ENCODE assay signal across 8 cellular contexts in genomic region chr15:49046113-49046883, GRCh38. TPM values are rescaled to one million over a fixed set of nuclear protein-coding genes. Genes with fewer than 3 reads are reported as not detected.
A peak's percentile ranks its signal among the peaks of the same experiment; 100 is the strongest.
DNase-seq lines count a peak whose midpoint lies in the region; ATAC-seq and TF ChIP-seq lines count a peak whose summit lies in the region.

Gene SECISBP2L, minus strand, starts transcription at chr15:49046446. Its CDS starts 147 bp downstream, at chr15:49046299.

- H3K36me3 ChIP-seq in Panc1 (ENCODE audit: control insufficient read depth, insufficient read depth, low read length) (peaks cover 10% of the 10 kb centered on the region; the same call in 1 of the 2 replicates), esophagus muscularis mucosa (no peaks in the 10 kb centered on the region)

- BruUV-seq in Panc1 (replicated peaks; lab: Mats Ljungman, UMichigan): no TSS peak

- POLR2A ChIA-PET in Panc1 (lab: Charles Lee): interaction anchor here (0.5 to 1.1 kb wide), 2 partner anchors 34 to 60 kb away, joined by 3 to 8 read pairs; no protein-coding TSS in a partner anchor

- intact Hi-C loops in Panc1 (cut with micrococcal nuclease; ENCODE audit: unreplicated experiment): no loop called here
- intact Hi-C loops in esophagus muscularis mucosa (cut with DNase I): loop anchor here (5.0 kb wide), 2 partner anchors 111 to 169 kb away; partner anchors contain the start of genes COPS2 and EID1

- H3K27ac ChIP-seq in Panc1 (ENCODE audit: low read length) (peak within 1 kb of the TSS; percentile 95), esophagus muscularis mucosa (replicated peaks in 1 of 4) (peak within 1 kb of the TSS; percentile 84 to 94 (median 92))

- peak; percentile 93 for ATAC-seq in GM21717 (IDR thresholded peaks at IDR 0.05; ENCODE audit: unreplicated experiment)
- peak; percentile 97 for ATAC-seq in Panc1

- H3K4me3 ChIP-seq in Panc1 (ENCODE audit: low read depth in 2 of 2, low read length in 2 of 2): peak within 1 kb of the TSS; percentile 78 to 98
- H3K4me3 ChIP-seq in esophagus muscularis mucosa: peak within 1 kb of the TSS; percentile 81 to 97 (median 94)

- peak; percentile 83 for DNase-seq in DMS79 treated with DMSO at 0.1 percent for 48 hours (lab: John Stamatoyannopoulos, UW)
- peak; percentile 97 for DNase-seq in KBM-7
- DNase-seq in Panc1 (ENCODE audit: low read depth, low spot score): peak; percentile 72
- DNase-seq in activated T-cell treated with anti-CD3 and anti-CD28 coated beads, Interleukin-2, amount 50 U/mL, for 48 hours: peak; percentile 90 to 93
- peak; percentile 97 for DNase-seq in esophagus muscularis mucosa (ENCODE audit: extremely low spot score)
- peak; percentile 96 for DNase-seq in myocyte (ENCODE audit: low read depth)
- peak; percentile 75 to 90 for DNase-seq in stimulated activated CD8-positive, alpha-beta memory T cell treated with anti-CD3 and anti-CD28 coated beads, Interleukin-7, amount 100 ng/mL, for 48 hours (ENCODE audit: extremely low read depth in 1 of 2, low read depth in 1 of 2)

- no peaks in the 10 kb centered on the region for H3K9me3 ChIP-seq in Panc1 (ENCODE audit: control insufficient read depth, insufficient read depth, low read depth, low read length)
- no peaks in the 10 kb centered on the region for H3K9me3 ChIP-seq in esophagus muscularis mucosa

- CTCF ChIA-PET in Panc1 (lab: Charles Lee): interaction anchor here (0.6 to 1.3 kb wide), 3 partner anchors 18 to 71 kb away, joined by 3 read pairs; no protein-coding TSS in a partner anchor

- TF ChIP-seq CTCF in Panc1 (IDR thresholded peaks at IDR 0.05): peak; percentile 74
- TF ChIP-seq CTCF in esophagus muscularis mucosa (IDR thresholded peaks at IDR 0.05): peak in 2 of 3 experiments; percentile 21 to 26

- peak; percentile 47 for TF ChIP-seq POLR2A in esophagus muscularis mucosa (IDR thresholded peaks at IDR 0.05; ENCODE audit: low read depth)

- no peaks in the 10 kb centered on the region for H3K27me3 ChIP-seq in Panc1 (ENCODE audit: control insufficient read depth, insufficient read depth, low read length)
- H3K27me3 ChIP-seq in esophagus muscularis mucosa: no peaks in the 10 kb centered on the region

- TF ChIP-seq EP300 in esophagus muscularis mucosa (IDR thresholded peaks at IDR 0.05): no peak

- in situ Hi-C loops in KBM-7 (cut with MboI; ENCODE audit: low pct_unique_long_range_greater_than_20kb, low sequenced_read_pairs) (no loop called here), Panc1 (cut with HindIII; ENCODE audit: low pct_unique_long_range_greater_than_20kb, low sequenced_read_pairs) (no loop called here)

- WGBS in esophagus muscularis mucosa: 4% methylated on average over 30 of the region's 53 CpGs

- peaks cover 11% of the 10 kb centered on the region for H3K4me1 ChIP-seq in Panc1 (ENCODE audit: control insufficient read depth, insufficient read depth, low read length)
- H3K4me1 ChIP-seq in esophagus muscularis mucosa: peaks cover 20 to 49% (median 44%) of the 10 kb centered on the region in 4 donors

RNA-seq across cellular contexts. Expression of gene SECISBP2L, which starts in this region (rescaled TPM):
- total RNA-seq in Panc1 (2021; ENCODE audit: unreplicated experiment) (40.5 TPM), esophagus muscularis mucosa (10 to 100 TPM; 40.3 to 54.0 (median 44.0) TPM), myocyte (41.3 and 44.3 TPM in 2 replicates)
- polyA plus RNA-seq in Panc1 (2012; ENCODE audit: insufficient read length): 14.2 TPM
- 14.3 TPM for polyA plus RNA-seq in myocyte (2012)

Comparison
In these comparisons a context has a peak if more than half of its experiments do, and no peak if none do; other contexts are left out.
1. Peak in every context shown above with its lines: DNase-seq, ATAC-seq, H3K4me3 ChIP-seq and H3K27ac ChIP-seq.